1 cellular context compared by ENCODE assay signal in the genomic region with DNA sequence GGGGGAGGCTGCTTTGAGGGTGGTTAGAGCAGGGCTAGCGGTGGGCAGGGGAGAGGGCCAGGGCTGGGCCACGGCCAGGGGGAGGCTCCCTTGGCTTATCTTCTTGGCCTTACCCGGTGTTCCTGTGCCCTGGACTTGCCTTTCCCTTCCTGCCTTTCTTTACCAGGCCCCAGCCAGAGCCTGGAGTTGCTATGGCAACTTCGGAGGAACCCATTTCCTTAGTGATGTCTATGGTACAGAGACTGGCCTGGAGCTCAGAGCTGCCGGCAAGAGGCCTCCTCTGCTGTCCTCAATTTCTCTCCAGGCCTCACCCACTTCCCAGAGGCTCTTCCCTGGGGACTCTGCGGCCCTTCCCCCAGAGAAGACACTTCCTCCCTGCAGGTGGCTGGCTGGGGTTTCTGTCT.
TF ChIP-seq lines count a peak whose summit lies in the region.

No MANE protein-coding gene starts in this region.

TF ChIP-seq in HEK293, 187 proteins besides CTCF, POLR2A, EP300 and RAD21 (continued from another document):
- TF ChIP-seq INSM2 (tag by site-specific recombination; IDR thresholded peaks at IDR 0.05) (no peak), ZNF707 (tag by site-specific recombination; IDR thresholded peaks at IDR 0.05) (no peak), ZNF350 (tag by site-specific recombination; IDR thresholded peaks at IDR 0.05) (no peak), ZNF558 (tag by site-specific recombination; IDR thresholded peaks at IDR 0.05) (no peak), PRDM1 (tag by site-specific recombination; IDR thresholded peaks at IDR 0.05) (no peak), ZNF26 (tag by site-specific recombination; IDR thresholded peaks at IDR 0.05) (no peak), ZNF654 (tag by site-specific recombination; IDR thresholded peaks at IDR 0.05; ENCODE audit: low read depth) (no peak), ZNF600 (tag by site-specific recombination; IDR thresholded peaks at IDR 0.05) (0 out of 2 replicates have a peak, but pooled peaks have one; percentile 12), GFI1B (tag by site-specific recombination; IDR thresholded peaks at IDR 0.05) (no peak), ZNF292 (tag by site-specific recombination; IDR thresholded peaks at IDR 0.05; ENCODE audit: borderline replicate concordance, low read depth) (no peak), ZBTB44 (tag by site-specific recombination; IDR thresholded peaks at IDR 0.05) (no peak), ZNF521 (tag by site-specific recombination; IDR thresholded peaks at IDR 0.05) (no peak), PRDM10 (tag by site-specific recombination; IDR thresholded peaks at IDR 0.05) (peak; percentile 72), ZBTB17 (tag by site-specific recombination; IDR thresholded peaks at IDR 0.05) (0 out of 2 replicates have a peak, but pooled peaks have one; percentile 20), AEBP2 (tag by site-specific recombination; IDR thresholded peaks at IDR 0.05; ENCODE audit: borderline replicate concordance) (no peak), ZNF571 (tag by site-specific recombination; IDR thresholded peaks at IDR 0.05) (no peak), ZBTB20 (tag by site-specific recombination; IDR thresholded peaks at IDR 0.05) (no peak), TCF7L2 (IDR thresholded peaks at IDR 0.05; ENCODE audit: borderline replicate concordance, low read depth, low read length) (no peak)
